Comparison of ENCODE assay signal across 10 cellular contexts in genomic region chr5:39423331-39423751, GRCh38. TPM values are rescaled to one million over a fixed set of nuclear protein-coding genes. Genes with fewer than 3 reads are reported as not detected.
DNase-seq lines count a peak whose midpoint lies in the region; ATAC-seq, FAIRE-seq and TF ChIP-seq lines count a peak whose summit lies in the region.
"Had no signal": no experiment of that assay in that cellular context is flagged by ENCODE, and none has a peak within 500 bp of the region (broad histone marks: within the 10 kb centered on the region; RNA-seq: fewer than 3 reads in every experiment).

No MANE protein-coding gene starts in this region.

- no peaks in the 10 kb centered on the region for H3K79me2 ChIP-seq in neural progenitor cell (ENCODE audit: low read depth)

- DNase-seq in A549 (ENCODE audit: low read depth in 1 of 2, low spot score in 1 of 2) (peak in 1 of 2 experiments; percentile 28), RCC 7860 (ENCODE audit: low spot score) (peak; percentile 45), fibroblast of pulmonary artery (ENCODE audit: low read depth) (no peak), neural progenitor cell (ENCODE audit: low spot score) (peak; percentile 41), activated gamma-delta T cell treated with Interleukin-2 at 50 U/mL for 16 hours (no peak), NK-92 (lab: John Stamatoyannopoulos, UW; ENCODE audit: unreplicated experiment) (no peak), NCI-H2171 (lab: John Stamatoyannopoulos, UW) (no peak)
- no peak for DNase-seq in activated naive CD8-positive, alpha-beta T cell treated with anti-CD3 and anti-CD28 coated beads, Interleukin-2, amount 50 U/mL, for 24 hours
- DNase-seq: stimulated activated CD8-positive, alpha-beta memory T cell treated with anti-CD3 and anti-CD28 coated beads, Interleukin-4, amount 100 ng/mL, for 48 hours had no signal

- H3K36me3 Mint-ChIP-seq in neural progenitor cell, result no peaks in the 10 kb centered on the region
- no peaks in the 10 kb centered on the region for H3K36me3 Mint-ChIP-seq in activated naive CD8-positive, alpha-beta T cell treated with anti-CD3 and anti-CD28 coated beads, Interleukin-2, amount 50 U/mL, for 24 hours (ENCODE audit: low read depth)

- H3K27ac ChIP-seq in A549 (peak overlapping the region; percentile 70 to 87; a peak in 5 of 6 replicates), neural progenitor cell (no peak overlapping the region)
- H3K27ac ChIP-seq: C4-2B had no signal

- no peaks in the 10 kb centered on the region for H3K27me3 ChIP-seq in neural progenitor cell

- no peak for TF ChIP-seq POLR2A in A549 (IDR thresholded peaks at IDR 0.05; ENCODE audit: low read length)

- no peak for ATAC-seq in A549
- ATAC-seq in activated naive CD8-positive, alpha-beta T cell treated with anti-CD3 and anti-CD28 coated beads, Interleukin-2, amount 50 U/mL, for 24 hours, result no peak

- H4K20me1 ChIP-seq in neural progenitor cell (ENCODE audit: low read depth), result no peaks in the 10 kb centered on the region

- H3K36me3 ChIP-seq in neural progenitor cell, result no peaks in the 10 kb centered on the region

- no peak for TF ChIP-seq CTCF in A549 (IDR thresholded peaks at IDR 0.05)
- no peak for TF ChIP-seq CTCF in fibroblast of pulmonary artery (IDR thresholded peaks at IDR 0.05; ENCODE audit: low read length, missing control alignments)
- TF ChIP-seq CTCF in neural progenitor cell (IDR thresholded peaks at IDR 0.05), result no peak

- H3K4me2 ChIP-seq in A549, result peak overlapping the region; percentile 81
- peak overlapping the region; percentile 86 for H3K4me2 ChIP-seq in neural progenitor cell

- no peak for TF ChIP-seq RAD21 in A549 (conservative IDR thresholded peaks at IDR 0.05 in 1 of 2, IDR thresholded peaks at IDR 0.05 in 1 of 2)

- H3K9me3 Mint-ChIP-seq in neural progenitor cell, result no peaks in the 10 kb centered on the region
- no peaks in the 10 kb centered on the region for H3K9me3 Mint-ChIP-seq in activated naive CD8-positive, alpha-beta T cell treated with anti-CD3 and anti-CD28 coated beads, Interleukin-2, amount 50 U/mL, for 24 hours

- FAIRE-seq in A549 (lab: Jason Lieb, UNC) (no peak), RCC 7860 (lab: Jason Lieb, UNC) (no peak)

- peak overlapping the region; percentile 93 for H3K4me3 Mint-ChIP-seq in neural progenitor cell
- no peak overlapping the region for H3K4me3 Mint-ChIP-seq in activated naive CD8-positive, alpha-beta T cell treated with anti-CD3 and anti-CD28 coated beads, Interleukin-2, amount 50 U/mL, for 24 hours

- peaks cover 53% of the 10 kb centered on the region for H3K4me1 ChIP-seq in A549
- H3K4me1 ChIP-seq in neural progenitor cell, result peaks cover 32% of the 10 kb centered on the region

- no peaks in the 10 kb centered on the region for H3K9me3 ChIP-seq in A549
- H3K9me3 ChIP-seq in neural progenitor cell (ENCODE audit: low read depth), result no peaks in the 10 kb centered on the region

- POLR2A ChIA-PET in A549 (lab: Yijun Ruan, JAX), result interaction anchor here (1.0 to 2.3 kb wide), 4 partner anchors 12 to 95 kb away, joined by 3 to 16 read pairs (median 6); no protein-coding TSS in a partner anchor

- H3K9ac ChIP-seq in neural progenitor cell, result no peak overlapping the region

- no peak overlapping the region for H2AFZ ChIP-seq in neural progenitor cell (replicated peaks)

- H3K4me3 ChIP-seq in A549, result peak overlapping the region; percentile 54
- peak overlapping the region; percentile 71 for H3K4me3 ChIP-seq in fibroblast of pulmonary artery (replicated peaks; ENCODE audit: low read depth, low read length)
- peak overlapping the region; percentile 62 for H3K4me3 ChIP-seq in neural progenitor cell

- peaks cover 24% of the 10 kb centered on the region for H3F3A ChIP-seq in neural progenitor cell (ENCODE audit: low read depth)

- H3K27ac Mint-ChIP-seq in neural progenitor cell, result no peak overlapping the region
- no peak overlapping the region for H3K27ac Mint-ChIP-seq in activated naive CD8-positive, alpha-beta T cell treated with anti-CD3 and anti-CD28 coated beads, Interleukin-2, amount 50 U/mL, for 24 hours

- TF ChIP-seq EP300 in A549 (IDR thresholded peaks at IDR 0.05), result no peak

- peaks cover 3% of the 10 kb centered on the region for H3K27me3 Mint-ChIP-seq in neural progenitor cell (ENCODE audit: insufficient read depth, low read depth)
- H3K27me3 Mint-ChIP-seq in activated naive CD8-positive, alpha-beta T cell treated with anti-CD3 and anti-CD28 coated beads, Interleukin-2, amount 50 U/mL, for 24 hours, result peaks cover 46% of the 10 kb centered on the region

- WGBS in A549 (ENCODE audit: missing lambda C conversion rate), result 81% methylated on average over 2 of the region's 2 CpGs

- H3K4me1 Mint-ChIP-seq in neural progenitor cell, result peaks cover 55% of the 10 kb centered on the region
- peaks cover 7% of the 10 kb centered on the region for H3K4me1 Mint-ChIP-seq in activated naive CD8-positive, alpha-beta T cell treated with anti-CD3 and anti-CD28 coated beads, Interleukin-2, amount 50 U/mL, for 24 hours

- CTCF ChIA-PET in A549 (lab: Yijun Ruan, JAX), result interaction anchor here (0.8 to 5.7 kb wide), 10 partner anchors 12 to 206 kb away, joined by 3 to 45 read pairs (median 16); no protein-coding TSS in a partner anchor

TF ChIP-seq in A549, 52 proteins besides CTCF, POLR2A, EP300 and RAD21:
- no peak for TF ChIP-seq KDM1A (IDR thresholded peaks at IDR 0.05; ENCODE audit: low read depth)
- no peak for TF ChIP-seq RARB (CRISPR knock-in tag; IDR thresholded peaks at IDR 0.05)
- no peak for TF ChIP-seq POLR2AphosphoS2 (conservative IDR thresholded peaks at IDR 0.05; ENCODE audit: low read length)
- no peak for TF ChIP-seq ZFP36 (IDR thresholded peaks at IDR 0.05; ENCODE audit: borderline replicate concordance, partially characterized antibody)
- TF ChIP-seq HOXB5 (CRISPR knock-in tag; IDR thresholded peaks at IDR 0.05), result no peak
- no peak for TF ChIP-seq MAX (IDR thresholded peaks at IDR 0.05)
- TF ChIP-seq NFE2L2 (conservative IDR thresholded peaks at IDR 0.05; ENCODE audit: low read length), result no peak
- TF ChIP-seq, protein P1, sequence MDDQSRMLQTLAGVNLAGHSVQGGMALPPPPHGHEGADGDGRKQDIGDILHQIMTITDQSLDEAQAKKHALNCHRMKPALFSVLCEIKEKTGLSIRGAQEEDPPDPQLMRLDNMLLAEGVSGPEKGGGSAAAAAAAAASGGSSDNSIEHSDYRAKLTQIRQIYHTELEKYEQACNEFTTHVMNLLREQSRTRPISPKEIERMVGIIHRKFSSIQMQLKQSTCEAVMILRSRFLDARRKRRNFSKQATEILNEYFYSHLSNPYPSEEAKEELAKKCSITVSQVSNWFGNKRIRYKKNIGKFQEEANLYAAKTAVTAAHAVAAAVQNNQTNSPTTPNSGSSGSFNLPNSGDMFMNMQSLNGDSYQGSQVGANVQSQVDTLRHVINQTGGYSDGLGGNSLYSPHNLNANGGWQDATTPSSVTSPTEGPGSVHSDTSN (IDR thresholded peaks at IDR 0.05), result no peak

RNA-seq across cellular contexts. Expression of gene DAB2, which starts 1.4 kb away (rescaled TPM):
- 14.4 and 17.1 TPM in 2 replicates for polyA plus RNA-seq in A549 (2011; rRNA removed)
- polyA plus RNA-seq in A549 (2012; cell fraction: cytosol; rRNA removed), result 3.3 and 5.0 TPM in 2 replicates
- 4.6 and 6.4 TPM in 2 replicates for polyA plus RNA-seq in A549 (2012; cell fraction: nucleus; rRNA removed)
- polyA plus RNA-seq in A549 (2017; fragmentation: RNase III; extraction: RNeasy Plus Mini Kit Qiagen cat#74134 plus additional on column Dnase treatment), result 10.5 to 13.6 TPM (median 12.6 TPM) in 3 replicates
- 15.8 and 16.5 TPM in 2 replicates for polyA minus RNA-seq in A549 (2011; rRNA and poly(A)+ RNA removed)
- total RNA-seq in neural progenitor cell (ENCODE audit: low replicate concordance), result 9.9 and 10.3 TPM in 2 replicates

RNA-seq across cellular contexts. Expression of gene C9, which starts 59.0 kb away (rescaled TPM):
- 0.03 TPM in 1 of 2 replicates, not detected in the other for polyA plus RNA-seq in A549 (2011; rRNA removed)
- polyA plus RNA-seq in A549 (2012; cell fraction: cytosol; rRNA removed), result not detected in 2 replicates
- polyA plus RNA-seq in A549 (2012; cell fraction: nucleus; rRNA removed), result not detected in 2 replicates
- not detected in 3 replicates for polyA plus RNA-seq in A549 (2017; fragmentation: RNase III; extraction: RNeasy Plus Mini Kit Qiagen cat#74134 plus additional on column Dnase treatment)
- not detected in 2 replicates for polyA minus RNA-seq in A549 (2011; rRNA and poly(A)+ RNA removed)
- not detected in 2 replicates for total RNA-seq in neural progenitor cell (ENCODE audit: low replicate concordance)

Comparison
In these comparisons a context has a peak if more than half of its experiments do, and no peak if none do; other contexts are left out.
1. DNase-seq: peak in RCC 7860 (single experiment) and neural progenitor cell (single experiment); none in fibroblast of pulmonary artery (single experiment), activated gamma-delta T cell treated with Interleukin-2 at 50 U/mL for 16 hours (single experiment), NK-92 (single experiment), NCI-H2171 (single experiment) and activated naive CD8-positive, alpha-beta T cell treated with anti-CD3 and anti-CD28 coated beads, Interleukin-2, amount 50 U/mL, for 24 hours (single experiment).
2. Peak in every context shown above with its lines, with median percentiles within 50 percentile points of each other: H3K4me3 ChIP-seq.